ENCODE assay signal across 19 cellular contexts in the genomic region with DNA sequence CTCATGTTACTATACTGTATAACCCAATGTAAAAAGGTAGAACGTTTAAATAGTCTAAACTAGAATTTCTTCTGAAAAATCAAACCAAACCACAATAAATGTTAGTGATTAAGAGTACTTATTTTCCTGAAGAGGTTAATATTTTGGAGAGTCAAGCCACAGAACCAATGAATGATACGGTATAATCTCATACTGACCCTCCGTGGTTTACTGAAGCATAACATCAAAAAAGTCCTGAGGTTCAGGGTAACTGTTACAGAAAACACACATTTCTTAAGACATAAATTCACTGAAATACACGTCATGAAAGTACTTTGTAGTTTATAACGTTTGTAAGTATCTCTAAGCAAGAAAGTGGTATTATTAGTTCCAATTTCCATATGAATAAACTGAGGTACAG. TPM values are rescaled to one million over a fixed set of nuclear protein-coding genes. Genes with fewer than 3 reads are reported as not detected.
A peak's percentile ranks its signal among the peaks of the same experiment; 100 is the strongest.
DNase-seq lines count a peak whose midpoint lies in the region; ATAC-seq, FAIRE-seq and TF ChIP-seq lines count a peak whose summit lies in the region.
"Had no signal": no experiment of that assay in that cellular context is flagged by ENCODE, and none has a peak within 500 bp of the region (broad histone marks: within the 10 kb centered on the region; RNA-seq: fewer than 3 reads in every experiment).

No MANE protein-coding gene starts in this region.

- no peak overlapping the region for H3K4me2 ChIP-seq in A549
- no peak overlapping the region for H3K4me2 ChIP-seq in osteoblast (ENCODE audit: insufficient read depth, low read length)

- peaks cover 5% of the 10 kb centered on the region for H3K36me3 ChIP-seq in osteoblast (ENCODE audit: insufficient read depth, low read length)
- peaks cover 5 to 48% (median 31%) of the 10 kb centered on the region in 4 donors for H3K36me3 ChIP-seq in esophagus muscularis mucosa
- H3K36me3 ChIP-seq in adrenal gland (replicated peaks in 1 of 2), result peaks cover 0 to 23% of the 10 kb centered on the region in 2 donors

- no peaks in the 10 kb centered on the region for H3K79me2 ChIP-seq in osteoblast (ENCODE audit: insufficient read depth, low read length)

- no peak overlapping the region for H2AFZ ChIP-seq in osteoblast (ENCODE audit: low read length)

- H3K4me3 ChIP-seq in A549 (no peak overlapping the region), fibroblast of mammary gland (ENCODE audit: control insufficient read depth, low read depth, low read length) (no peak overlapping the region), osteoblast (ENCODE audit: insufficient read depth, low read length) (no peak overlapping the region), esophagus muscularis mucosa (no peak overlapping the region), adrenal gland (no peak overlapping the region)

- H3K27ac ChIP-seq in A549 (no peak overlapping the region), osteoblast (ENCODE audit: low read depth, low read length) (no peak overlapping the region), esophagus muscularis mucosa (replicated peaks in 1 of 4) (no peak overlapping the region), adrenal gland (no peak overlapping the region)

- no peak for ATAC-seq in A549

- CTCF ChIA-PET in A549 (lab: Yijun Ruan, JAX), result interaction anchor here (0.9 to 1.8 kb wide), 2 partner anchors 8 to 16 kb away, joined by 3 to 4 read pairs; no protein-coding TSS in a partner anchor

- no peak for TF ChIP-seq POLR2A in A549 (IDR thresholded peaks at IDR 0.05; ENCODE audit: low read length)
- no peak for TF ChIP-seq POLR2A in GM12891 (IDR thresholded peaks at IDR 0.05; ENCODE audit: low read depth, low read length)
- no peak for TF ChIP-seq POLR2A in esophagus muscularis mucosa (IDR thresholded peaks at IDR 0.05; ENCODE audit: low read depth)
- TF ChIP-seq POLR2A in adrenal gland (IDR thresholded peaks at IDR 0.05), result no peak

- DNase-seq in A549 (ENCODE audit: low read depth in 1 of 2, low spot score in 1 of 2) (no peak), GM12891 (ENCODE audit: insufficient read length, low spot score) (no peak), fibroblast of mammary gland (ENCODE audit: low read depth) (peak; percentile 22), osteoblast (ENCODE audit: insufficient read length, low spot score, missing footprints) (no peak), iPS-NIHi7 (ENCODE audit: extremely low spot score) (no peak), esophagus muscularis mucosa (ENCODE audit: extremely low spot score) (no peak), adrenal gland (no peak), GF-D8 (lab: John Stamatoyannopoulos, UW) (no peak)
- DNase-seq: C1 segment of cervical spinal cord; CD8-positive, alpha-beta memory T cell; DMS53; KBM-7; NCI-H1694 treated with DMSO at 0.1 percent for 48 hours; NCI-H2107; NCI-H2227 treated with DMSO at 0.1 percent for 48 hours; NCI-H524; NCI-H82; SIG-M5 had no signal

- H3K4me1 ChIP-seq in A549, result no peaks in the 10 kb centered on the region
- no peaks in the 10 kb centered on the region for H3K4me1 ChIP-seq in osteoblast (ENCODE audit: insufficient read depth, low read length)
- H3K4me1 ChIP-seq in esophagus muscularis mucosa, result no peaks in the 10 kb centered on the region
- H3K4me1 ChIP-seq in adrenal gland (replicated peaks in 1 of 2), result no peaks in the 10 kb centered on the region

- TF ChIP-seq RAD21 in A549 (conservative IDR thresholded peaks at IDR 0.05 in 1 of 2, IDR thresholded peaks at IDR 0.05 in 1 of 2), result no peak

- no peak for TF ChIP-seq CTCF in A549 (IDR thresholded peaks at IDR 0.05)
- peak; percentile 18 for TF ChIP-seq CTCF in fibroblast of mammary gland (conservative IDR thresholded peaks at IDR 0.05; ENCODE audit: control insufficient read depth, insufficient read depth, low read depth, low read length)
- TF ChIP-seq CTCF in osteoblast (IDR thresholded peaks at IDR 0.05; ENCODE audit: extremely low read depth, low read depth, low read length), result peak; percentile 32
- peak in 1 of 3 experiments; percentile 16 for TF ChIP-seq CTCF in esophagus muscularis mucosa (IDR thresholded peaks at IDR 0.05)
- TF ChIP-seq CTCF in adrenal gland (IDR thresholded peaks at IDR 0.05), result no peak

- no peak for TF ChIP-seq EP300 in A549 (IDR thresholded peaks at IDR 0.05)
- TF ChIP-seq EP300 in esophagus muscularis mucosa (IDR thresholded peaks at IDR 0.05), result no peak

- H3K27me3 ChIP-seq in osteoblast (ENCODE audit: insufficient read depth, low read length) (no peaks in the 10 kb centered on the region), esophagus muscularis mucosa (no peaks in the 10 kb centered on the region), adrenal gland (no peaks in the 10 kb centered on the region)

- POLR2A ChIA-PET in A549 (lab: Yijun Ruan, JAX), result no interaction called here

- 88% methylated on average over 5 of the region's 5 CpGs for WGBS in A549 (ENCODE audit: missing lambda C conversion rate)
- WGBS in esophagus muscularis mucosa, result 77% methylated on average over 5 of the region's 5 CpGs
- whole genome bisulfite sequencing in adrenal gland, 4 donors, result 84 to 89% (median 86%) methylated on average over 5 of the region's 5 CpGs

- H4K20me1 ChIP-seq in osteoblast (ENCODE audit: insufficient read depth, low read length), result no peaks in the 10 kb centered on the region

- no peaks in the 10 kb centered on the region for H3K9me3 ChIP-seq in A549
- no peaks in the 10 kb centered on the region for H3K9me3 ChIP-seq in osteoblast (ENCODE audit: low read depth, low read length)
- no peaks in the 10 kb centered on the region for H3K9me3 ChIP-seq in esophagus muscularis mucosa
- no peaks in the 10 kb centered on the region for H3K9me3 ChIP-seq in adrenal gland (replicated peaks in 1 of 3)

- peak; percentile 80 for FAIRE-seq in A549 (lab: Jason Lieb, UNC)
- peak; percentile 31 for FAIRE-seq in GM12891 (lab: Jason Lieb, UNC)
- FAIRE-seq: A204.1 had no signal

- intact Hi-C loops in esophagus muscularis mucosa (cut with DNase I) (no loop called here), adrenal gland (cut with DNase I) (no loop called here)

TF ChIP-seq in A549, 52 proteins besides CTCF, POLR2A, EP300 and RAD21:
- TF ChIP-seq RCOR1 (IDR thresholded peaks at IDR 0.05; ENCODE audit: low read depth, low read length), result no peak
- TF ChIP-seq GATA3 (IDR thresholded peaks at IDR 0.05; ENCODE audit: borderline replicate concordance), result no peak
- no peak for TF ChIP-seq NPAS2 (CRISPR knock-in tag; IDR thresholded peaks at IDR 0.05; ENCODE audit: borderline replicate concordance)
- TF ChIP-seq, protein P1, sequence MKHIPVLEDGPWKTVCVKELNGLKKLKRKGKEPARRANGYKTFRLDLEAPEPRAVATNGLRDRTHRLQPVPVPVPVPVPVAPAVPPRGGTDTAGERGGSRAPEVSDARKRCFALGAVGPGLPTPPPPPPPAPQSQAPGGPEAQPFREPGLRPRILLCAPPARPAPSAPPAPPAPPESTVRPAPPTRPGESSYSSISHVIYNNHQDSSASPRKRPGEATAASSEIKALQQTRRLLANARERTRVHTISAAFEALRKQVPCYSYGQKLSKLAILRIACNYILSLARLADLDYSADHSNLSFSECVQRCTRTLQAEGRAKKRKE (CRISPR knock-in tag; IDR thresholded peaks at IDR 0.05; ENCODE audit: low read depth), result no peak
- no peak for TF ChIP-seq EHMT2 (IDR thresholded peaks at IDR 0.05; ENCODE audit: low read depth)
- no peak for TF ChIP-seq KDM1A (IDR thresholded peaks at IDR 0.05; ENCODE audit: low read depth)
TF ChIP-seq in A549: peak in this region for 0.

TF ChIP-seq in GM12891, 5 proteins besides CTCF, POLR2A, EP300 and RAD21:
- TF ChIP-seq SPI1 (IDR thresholded peaks at IDR 0.05; ENCODE audit: low read depth, low read length), result no peak
- TF ChIP-seq POU2F2 (IDR thresholded peaks at IDR 0.05; ENCODE audit: low read depth, low read length), result no peak
- no peak for TF ChIP-seq TAF1 (IDR thresholded peaks at IDR 0.05; ENCODE audit: low read depth, low read length)
- no peak for TF ChIP-seq POLR2AphosphoS5 (IDR thresholded peaks at IDR 0.05; ENCODE audit: low read depth, low read length)
- TF ChIP-seq PAX5 (IDR thresholded peaks at IDR 0.05; ENCODE audit: insufficient read depth, low read length, severe bottlenecking), result no peak

RNA-seq across cellular contexts. Expression of a gene that starts 28.9 kb away (rescaled TPM):
- polyA plus RNA-seq in A549 (2011; rRNA removed) (12.2 and 30.5 TPM in 2 replicates), A549 (2017; fragmentation: RNase III; extraction: RNeasy Plus Mini Kit Qiagen cat#74134 plus additional on column Dnase treatment) (30.6 to 34.8 TPM (median 32.3 TPM) in 3 replicates), adrenal gland (10 to 100 TPM in 2 of 3 donors, 1 to 10 TPM in 1; 7.1 to 25.4 (median 19.3) TPM)
- 2.3 and 3.1 TPM in 2 replicates for polyA plus RNA-seq in A549 (2012; cell fraction: cytosol; rRNA removed)
- 1.1 and 1.4 TPM in 2 replicates for polyA plus RNA-seq in A549 (2012; cell fraction: nucleus; rRNA removed)
- 1.7 and 1.8 TPM in 2 replicates for polyA minus RNA-seq in A549 (2011; rRNA and poly(A)+ RNA removed)
- 11.8 TPM for polyA plus RNA-seq in GM12891 (2012; ENCODE audit: low read depth, missing spikeins)
- total RNA-seq in osteoblast (7.7 and 9.0 TPM in 2 replicates), esophagus muscularis mucosa (10 to 100 TPM in 3 of 4 donors, 1 to 10 TPM in 1; 9.0 to 16.2 (median 13.3) TPM), adrenal gland (10 to 100 TPM in 7 of 8 donors, 1 to 10 TPM in 1; 3.6 to 20.7 (median 11.9) TPM)

RNA-seq across cellular contexts. Expression of a gene that starts 29.0 kb away (rescaled TPM):
- polyA plus RNA-seq in A549 (2011; rRNA removed), result 36.6 and 53.5 TPM in 2 replicates
- polyA plus RNA-seq in A549 (2012; cell fraction: cytosol; rRNA removed), result 14.2 and 16.2 TPM in 2 replicates
- 7.9 and 20.2 TPM in 2 replicates for polyA plus RNA-seq in A549 (2012; cell fraction: nucleus; rRNA removed)
- 25.4 to 29.2 TPM (median 27.0 TPM) in 3 replicates for polyA plus RNA-seq in A549 (2017; fragmentation: RNase III; extraction: RNeasy Plus Mini Kit Qiagen cat#74134 plus additional on column Dnase treatment)
- polyA minus RNA-seq in A549 (2011; rRNA and poly(A)+ RNA removed), result 14.5 and 16.4 TPM in 2 replicates
- polyA plus RNA-seq in GM12891 (2012; ENCODE audit: low read depth, missing spikeins), result 24.5 TPM
- 8.3 and 12.3 TPM in 2 replicates for total RNA-seq in osteoblast
- total RNA-seq in esophagus muscularis mucosa, result 10 to 100 TPM; 11.9 to 23.3 (median 19.1) TPM
- 10 to 100 TPM in 6 of 8 donors, 1 to 10 TPM in 2; 6.3 to 29.9 (median 16.9) TPM for total RNA-seq in adrenal gland
- polyA plus RNA-seq in adrenal gland, result 10 to 100 TPM; 32.8 to 54.1 (median 37.5) TPM

Comparison
In these comparisons a context has a peak if more than half of its experiments do, and no peak if none do; other contexts are left out.
1. CTCF ChIP-seq: peak in fibroblast of mammary gland (single experiment) and osteoblast (single experiment); none in A549 (single experiment) and adrenal gland (0 of 6).